In genomic region chr13:26723620-26724019, GRCh38 we compare ENCODE assay signal across 17 cellular contexts. TPM values are rescaled to one million over a fixed set of nuclear protein-coding genes. Genes with fewer than 3 reads are reported as not detected.
"Had no signal": no experiment of that assay in that cellular context is flagged by ENCODE, and none has a peak within 500 bp of the region (broad histone marks: within the 10 kb centered on the region; RNA-seq: fewer than 3 reads in every experiment).

No MANE protein-coding gene starts in this region.

RNA-seq across cellular contexts. Expression of gene GPR12, which starts 37.0 kb away (rescaled TPM):
- total RNA-seq: activated naive CD4-positive, alpha-beta T cell treated with anti-CD3 and anti-CD28 coated beads for 36 hours; activated naive CD4-positive, alpha-beta T cell treated with anti-CD3 and anti-CD28 coated beads, Interleukin-2, amount 50 U/mL, for 72 hours; activated naive CD8-positive, alpha-beta T cell treated with anti-CD3 and anti-CD28 coated beads for 36 hours; activated naive CD8-positive, alpha-beta T cell treated with anti-CD3 and anti-CD28 coated beads, Interleukin-2, amount 10 ng/mL, durations not matched to agents 7 days and 5 days; activated T-cell treated with anti-CD3 and anti-CD28 coated beads, Interleukin-2, amount 50 U/mL, for 4 hours; activated T-cell treated with anti-CD3 and anti-CD28 coated beads, Interleukin-2, amount 50 U/mL, for 72 hours; activated T-helper 1 cell treated with anti-CD3 and anti-CD28 coated beads, Interleukin-12 subunit alpha, Interleukin-12 subunit beta, Interleukin-2, Interleukin-4 antibody, amounts not matched to agents 30 ng/mL and 10 ng/mL and 1 ng/mL, durations not matched to agents 14 hours and 24 hours and 36 hours; activated T-helper 17 cell treated with anti-CD3 and anti-CD28 coated beads, Interleukin-2, amount 50 U/mL, for 72 hours; activated T-helper 2 cell treated with anti-CD3 and anti-CD28 coated beads, Interferon-gamma antibody, Interleukin-2, Interleukin-4, amounts not matched to agents 10 μg/mL and 5 μg/mL and 100 μg/mL, durations not matched to agents 14 hours and 24 hours and 36 hours; adrenal gland; ascending aorta; astrocyte; body of pancreas; bronchial epithelial cell; cardiac muscle cell; cardiac septum; chondrocyte had no signal
